ENCODE assay signal across 8 cellular contexts in the genomic region with DNA sequence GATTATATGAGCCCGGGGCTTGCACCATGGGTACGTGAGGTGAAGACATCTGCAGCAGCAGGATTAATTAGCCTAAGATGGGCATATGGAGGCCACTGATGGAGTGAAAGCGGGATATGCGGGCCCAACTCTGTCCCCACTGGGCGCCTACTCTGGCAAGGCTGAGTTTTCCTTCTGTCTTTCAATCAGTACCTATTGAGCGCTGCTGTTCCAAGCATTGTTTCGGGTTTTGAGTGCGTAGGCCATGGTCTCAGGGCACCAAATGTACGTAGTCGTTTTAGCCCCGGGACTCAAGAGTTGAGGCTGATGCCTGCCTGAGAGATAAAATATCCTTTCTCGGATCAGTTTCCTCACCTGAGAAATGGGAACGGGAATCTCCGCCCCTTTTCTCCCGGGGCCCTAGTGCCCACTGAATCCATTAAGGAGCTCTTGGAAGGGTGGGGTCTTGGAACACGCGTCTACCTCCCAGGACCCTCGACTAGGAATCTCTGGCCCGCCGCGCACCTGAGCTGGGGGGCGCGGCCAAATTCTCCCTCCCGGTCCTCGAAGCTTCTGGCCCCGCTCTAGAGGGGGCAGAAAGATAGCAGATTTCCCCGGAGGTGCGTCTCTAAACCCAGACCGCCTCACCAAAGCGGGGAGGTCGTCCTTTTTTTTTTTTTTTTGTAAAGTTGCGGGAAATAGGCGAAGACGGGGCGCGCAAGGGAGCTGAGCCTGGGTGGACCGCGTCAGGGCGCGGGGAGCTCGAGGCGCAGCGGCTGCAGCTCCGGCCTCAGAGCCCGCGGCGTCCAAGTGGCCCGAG. TPM values are rescaled to one million over a fixed set of nuclear protein-coding genes. Genes with fewer than 3 reads are reported as not detected.
A peak's percentile ranks its signal among the peaks of the same experiment; 100 is the strongest.
DNase-seq lines count a peak whose midpoint lies in the region; ATAC-seq and TF ChIP-seq lines count a peak whose summit lies in the region.

No MANE protein-coding gene starts in this region.

- H3K27me3 ChIP-seq in liver (ENCODE audit: control insufficient read depth in 4 of 4, insufficient read depth in 4 of 4, low read length in 3 of 4), result no peaks in the 10 kb centered on the region
- no peaks in the 10 kb centered on the region for H3K27me3 ChIP-seq in thyroid gland

- H3K4me1 ChIP-seq in liver (ENCODE audit: control insufficient read depth in 4 of 4, insufficient read depth in 4 of 4, low read length in 3 of 4) (peaks cover 18 to 79% (median 63%) of the 10 kb centered on the region in 4 donors), thyroid gland (peaks cover 43 to 51% of the 10 kb centered on the region in 2 donors)

- H3K27me3 Mint-ChIP-seq in activated CD4-positive, alpha-beta T cell treated with anti-CD3 and anti-CD28 coated beads, Interleukin-2, amount 10 ng/mL, durations not matched to agents 7 days and 5 days, result peaks cover 65% of the 10 kb centered on the region

- no peaks in the 10 kb centered on the region for H3K36me3 ChIP-seq in liver (ENCODE audit: control insufficient read depth in 4 of 4, insufficient read depth in 3 of 4, low read depth in 1 of 4, low read length in 3 of 4)
- no peaks in the 10 kb centered on the region for H3K36me3 ChIP-seq in thyroid gland

- in situ Hi-C loops in astrocyte of the cerebellum (cut with HindIII; ENCODE audit: low sequenced_read_pairs), result loop anchor here (5.0 to 10.0 kb wide), 3 partner anchors 47 to 100 kb away; no protein-coding TSS in a partner anchor

- TF ChIP-seq CTCF in astrocyte of the cerebellum (IDR thresholded peaks at IDR 0.05; ENCODE audit: low read depth, low read length, missing control alignments) (no peak), liver (IDR thresholded peaks at IDR 0.05; ENCODE audit: low read depth, low read length, missing input control) (no peak), thyroid gland (IDR thresholded peaks at IDR 0.05) (no peak)

- CTCF ChIA-PET in activated CD4-positive, alpha-beta T cell treated with anti-CD3 and anti-CD28 coated beads, Interleukin-2, amount 10 ng/mL, durations not matched to agents 7 days and 5 days (lab: Charles Lee), result interaction anchor here (0.5 to 1.7 kb wide), 8 partner anchors 9 to 1053 kb away, joined by 3 to 11 read pairs (median 3); a partner anchor contains a TSS

- 10% methylated on average over 48 of the region's 48 CpGs for WGBS in liver
- 29 to 54% methylated on average over 20 to 47 of the region's 48 CpGs for WGBS in thyroid gland, 2 donors

- intact Hi-C loops in thyroid gland (cut with DNase I), result no loop called here

- no peak for DNase-seq in activated CD4-positive, alpha-beta T cell treated with anti-CD3 and anti-CD28 coated beads, Interleukin-2, amount 10 ng/mL, durations not matched to agents 7 days and 5 days
- DNase-seq in activated CD4-positive, alpha-beta T cell treated with anti-CD3 and anti-CD28 coated beads, Interleukin-2, amount 50 U/mL, for 4 hours, result no peak
- no peak for DNase-seq in astrocyte of the cerebellum (ENCODE audit: low read depth)
- peak; percentile 2 to 15 for DNase-seq in thyroid gland
- no peak for DNase-seq in NCI-H146 (lab: John Stamatoyannopoulos, UW)

- TF ChIP-seq RAD21 in liver (IDR thresholded peaks at IDR 0.05), result no peak

- H3K9me3 ChIP-seq in liver (ENCODE audit: control insufficient read depth in 4 of 4, low read length in 3 of 4) (no peaks in the 10 kb centered on the region), thyroid gland (no peaks in the 10 kb centered on the region)

- peak overlapping the region; percentile 90 for H3K4me3 ChIP-seq in astrocyte of the cerebellum (ENCODE audit: low read depth, low read length)
- peak overlapping the region; percentile 54 to 92 (median 55) for H3K4me3 ChIP-seq in liver (ENCODE audit: low read depth in 1 of 3, low read length in 3 of 3)
- H3K4me3 ChIP-seq in thyroid gland (replicated peaks in 1 of 3), result peak overlapping the region in 1 of 3 donors; percentile 96

- no peak for TF ChIP-seq POLR2A in thyroid gland (IDR thresholded peaks at IDR 0.05)

- H3K27ac ChIP-seq in liver (ENCODE audit: low read depth in 1 of 2, low read length in 2 of 2) (peak overlapping the region; percentile 93 to 96), thyroid gland (peak overlapping the region in 2 of 3 donors; percentile 95 to 99)

- peaks cover 28% of the 10 kb centered on the region for H3K4me1 Mint-ChIP-seq in activated CD4-positive, alpha-beta T cell treated with anti-CD3 and anti-CD28 coated beads, Interleukin-2, amount 10 ng/mL, durations not matched to agents 7 days and 5 days

- ATAC-seq in GM18519 (IDR thresholded peaks at IDR 0.05; ENCODE audit: low FRiP score, unreplicated experiment) (no peak), HG02938 (IDR thresholded peaks at IDR 0.05; ENCODE audit: unreplicated experiment) (no peak)

- no peak overlapping the region for H3K27ac Mint-ChIP-seq in activated CD4-positive, alpha-beta T cell treated with anti-CD3 and anti-CD28 coated beads, Interleukin-2, amount 10 ng/mL, durations not matched to agents 7 days and 5 days

- H3K9ac ChIP-seq in liver (ENCODE audit: low read depth in 1 of 2, low read length in 2 of 2), result peak overlapping the region; percentile 56 to 64

- H3K36me3 Mint-ChIP-seq in activated CD4-positive, alpha-beta T cell treated with anti-CD3 and anti-CD28 coated beads, Interleukin-2, amount 10 ng/mL, durations not matched to agents 7 days and 5 days (ENCODE audit: low read depth), result no peaks in the 10 kb centered on the region

- H3K9me3 Mint-ChIP-seq in activated CD4-positive, alpha-beta T cell treated with anti-CD3 and anti-CD28 coated beads, Interleukin-2, amount 10 ng/mL, durations not matched to agents 7 days and 5 days, result no peaks in the 10 kb centered on the region

- H3K4me3 Mint-ChIP-seq in activated CD4-positive, alpha-beta T cell treated with anti-CD3 and anti-CD28 coated beads, Interleukin-2, amount 10 ng/mL, durations not matched to agents 7 days and 5 days, result peak overlapping the region; percentile 46

- POLR2A ChIA-PET in activated CD4-positive, alpha-beta T cell treated with anti-CD3 and anti-CD28 coated beads, Interleukin-2, amount 10 ng/mL, durations not matched to agents 7 days and 5 days (lab: Charles Lee), result no interaction called here

TF ChIP-seq in liver, 16 proteins besides CTCF, POLR2A, EP300 and RAD21:
- TF ChIP-seq, protein P1, sequence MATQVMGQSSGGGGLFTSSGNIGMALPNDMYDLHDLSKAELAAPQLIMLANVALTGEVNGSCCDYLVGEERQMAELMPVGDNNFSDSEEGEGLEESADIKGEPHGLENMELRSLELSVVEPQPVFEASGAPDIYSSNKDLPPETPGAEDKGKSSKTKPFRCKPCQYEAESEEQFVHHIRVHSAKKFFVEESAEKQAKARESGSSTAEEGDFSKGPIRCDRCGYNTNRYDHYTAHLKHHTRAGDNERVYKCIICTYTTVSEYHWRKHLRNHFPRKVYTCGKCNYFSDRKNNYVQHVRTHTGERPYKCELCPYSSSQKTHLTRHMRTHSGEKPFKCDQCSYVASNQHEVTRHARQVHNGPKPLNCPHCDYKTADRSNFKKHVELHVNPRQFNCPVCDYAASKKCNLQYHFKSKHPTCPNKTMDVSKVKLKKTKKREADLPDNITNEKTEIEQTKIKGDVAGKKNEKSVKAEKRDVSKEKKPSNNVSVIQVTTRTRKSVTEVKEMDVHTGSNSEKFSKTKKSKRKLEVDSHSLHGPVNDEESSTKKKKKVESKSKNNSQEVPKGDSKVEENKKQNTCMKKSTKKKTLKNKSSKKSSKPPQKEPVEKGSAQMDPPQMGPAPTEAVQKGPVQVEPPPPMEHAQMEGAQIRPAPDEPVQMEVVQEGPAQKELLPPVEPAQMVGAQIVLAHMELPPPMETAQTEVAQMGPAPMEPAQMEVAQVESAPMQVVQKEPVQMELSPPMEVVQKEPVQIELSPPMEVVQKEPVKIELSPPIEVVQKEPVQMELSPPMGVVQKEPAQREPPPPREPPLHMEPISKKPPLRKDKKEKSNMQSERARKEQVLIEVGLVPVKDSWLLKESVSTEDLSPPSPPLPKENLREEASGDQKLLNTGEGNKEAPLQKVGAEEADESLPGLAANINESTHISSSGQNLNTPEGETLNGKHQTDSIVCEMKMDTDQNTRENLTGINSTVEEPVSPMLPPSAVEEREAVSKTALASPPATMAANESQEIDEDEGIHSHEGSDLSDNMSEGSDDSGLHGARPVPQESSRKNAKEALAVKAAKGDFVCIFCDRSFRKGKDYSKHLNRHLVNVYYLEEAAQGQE (IDR thresholded peaks at IDR 0.05), result no peak
- peak; percentile 40 for TF ChIP-seq TAF1 (conservative IDR thresholded peaks at IDR 0.05)

RNA-seq across cellular contexts. Expression of a gene that starts 0.5 kb away (rescaled TPM):
- 1 to 10 TPM in 1 of 2 experiments, under 1 TPM in 1; 0.99 to 1.9 TPM for total RNA-seq in activated CD4-positive, alpha-beta T cell treated with anti-CD3 and anti-CD28 coated beads, Interleukin-2, amount 10 ng/mL, durations not matched to agents 7 days and 5 days
- total RNA-seq in liver, result 10 to 100 TPM; 59.1 to 78.6 TPM
- polyA plus RNA-seq in liver, result 10 to 100 TPM; 40.6 to 70.0 TPM
- 10 to 100 TPM; 52.3 to 81.8 (median 62.6) TPM for total RNA-seq in thyroid gland

Comparison
In these comparisons a context has a peak if more than half of its experiments do, and no peak if none do; other contexts are left out.
1. DNase-seq: peak in thyroid gland (2 of 2); none in activated CD4-positive, alpha-beta T cell treated with anti-CD3 and anti-CD28 coated beads, Interleukin-2, amount 10 ng/mL, durations not matched to agents 7 days and 5 days (single experiment), activated CD4-positive, alpha-beta T cell treated with anti-CD3 and anti-CD28 coated beads, Interleukin-2, amount 50 U/mL, for 4 hours (0 of 2), astrocyte of the cerebellum (single experiment) and NCI-H146 (single experiment).
2. RNA of a gene that starts 0.5 kb away (total RNA-seq): 59.1 to 78.6 TPM in liver and 52.3 to 81.8 TPM in thyroid gland; 0.99 to 1.9 TPM in activated CD4-positive, alpha-beta T cell treated with anti-CD3 and anti-CD28 coated beads, Interleukin-2, amount 10 ng/mL, durations not matched to agents 7 days and 5 days; every median in the first group is over 10 times any median in the second.